In genomic region chr1:225999912-226000337, GRCh38 we compare ENCODE assay signal across 8 cellular contexts. TPM values are rescaled to one million over a fixed set of nuclear protein-coding genes. Genes with fewer than 3 reads are reported as not detected.
DNase-seq lines count a peak whose midpoint lies in the region; ATAC-seq and TF ChIP-seq lines count a peak whose summit lies in the region.

No MANE protein-coding gene starts in this region.

- no peaks in the 10 kb centered on the region for H3K27me3 Mint-ChIP-seq in activated CD8-positive, alpha-beta T cell treated with anti-CD3 and anti-CD28 coated beads, Interleukin-2, amount 10 ng/mL, durations not matched to agents 7 days and 5 days (ENCODE audit: low read depth)

- intact Hi-C loops in right cardiac atrium (cut with DNase I) = loop anchor here in 1 of 4 donors (5.0 kb wide), 1 partner anchor 62 kb away; the partner anchor contains the start of gene H3-3A

- DNase-seq in GM12864 (ENCODE audit: low read depth) (no peak), right cardiac atrium (no peak), mesenteric fat pad (ENCODE audit: low spot score) (no peak), GDM1 (lab: John Stamatoyannopoulos, UW) (no peak)
- DNase-seq in activated CD8-positive, alpha-beta T cell treated with anti-CD3 and anti-CD28 coated beads, Interleukin-2, amount 10 ng/mL, durations not matched to agents 7 days and 5 days = no peak
- DNase-seq in stimulated activated effector memory CD8-positive, alpha-beta T cell treated with anti-CD3 and anti-CD28 coated beads, Interleukin-12 subunit alpha, Interleukin-12 subunit beta, amount 100 ng/mL, for 72 hours (ENCODE audit: low spot score in 2 of 2) = no peak

- POLR2A ChIA-PET in activated CD8-positive, alpha-beta T cell treated with anti-CD3 and anti-CD28 coated beads, Interleukin-2, amount 10 ng/mL, durations not matched to agents 7 days and 5 days (lab: Charles Lee) = interaction anchor here (0.6 to 2.1 kb wide), 35 partner anchors 9 to 660 kb away, joined by 3 to 113 read pairs (median 4); partner anchors contain the start of genes ACBD3, H3-3A, LBR and PYCR2

- H3K9me3 ChIP-seq in HUES6 (ENCODE audit: control insufficient read depth, insufficient read depth, low read depth, low read length) (no peaks in the 10 kb centered on the region), right cardiac atrium (ENCODE audit: control insufficient read depth, low read length) (no peaks in the 10 kb centered on the region)

- no peaks in the 10 kb centered on the region for H3K27me3 ChIP-seq in HUES6 (ENCODE audit: control insufficient read depth, insufficient read depth, low read length)
- H3K27me3 ChIP-seq in right cardiac atrium (ENCODE audit: control insufficient read depth, insufficient read depth) = no peaks in the 10 kb centered on the region

- H3K27ac ChIP-seq in HUES6 (ENCODE audit: low read depth, low read length) = peak overlapping the region; percentile 91
- H3K27ac ChIP-seq in right cardiac atrium (ENCODE audit: low read length) = peak overlapping the region; percentile 82

- WGBS in right cardiac atrium = 9% methylated on average over 10 of the region's 10 CpGs

- peak overlapping the region; percentile 100 for H3K27ac Mint-ChIP-seq in activated CD8-positive, alpha-beta T cell treated with anti-CD3 and anti-CD28 coated beads, Interleukin-2, amount 10 ng/mL, durations not matched to agents 7 days and 5 days
- peak overlapping the region; percentile 99 for H3K27ac Mint-ChIP-seq in stimulated activated effector memory CD8-positive, alpha-beta T cell treated with anti-CD3 and anti-CD28 coated beads, Interleukin-12 subunit alpha, Interleukin-12 subunit beta, amount 100 ng/mL, for 72 hours

- H3K36me3 ChIP-seq in HUES6 (ENCODE audit: control insufficient read depth, insufficient read depth, low read length) = peaks cover 6% of the 10 kb centered on the region

- peaks cover 76% of the 10 kb centered on the region for H3K4me1 Mint-ChIP-seq in activated CD8-positive, alpha-beta T cell treated with anti-CD3 and anti-CD28 coated beads, Interleukin-2, amount 10 ng/mL, durations not matched to agents 7 days and 5 days (ENCODE audit: low read depth)
- peaks cover 60% of the 10 kb centered on the region for H3K4me1 Mint-ChIP-seq in stimulated activated effector memory CD8-positive, alpha-beta T cell treated with anti-CD3 and anti-CD28 coated beads, Interleukin-12 subunit alpha, Interleukin-12 subunit beta, amount 100 ng/mL, for 72 hours

- CTCF ChIA-PET in activated CD8-positive, alpha-beta T cell treated with anti-CD3 and anti-CD28 coated beads, Interleukin-2, amount 10 ng/mL, durations not matched to agents 7 days and 5 days (lab: Charles Lee) = interaction anchor here (0.6 to 3.5 kb wide), 11 partner anchors 9 to 1731 kb away, joined by 3 to 61 read pairs (median 4); partner anchors contain the start of gene H3-3A

- H3K9ac ChIP-seq in HUES6 (ENCODE audit: low read length) = peak overlapping the region; percentile 59

- peak; percentile 37 for ATAC-seq in GM21423 (IDR thresholded peaks at IDR 0.05; ENCODE audit: unreplicated experiment)
- peak; percentile 42 for ATAC-seq in activated CD8-positive, alpha-beta T cell treated with anti-CD3 and anti-CD28 coated beads, Interleukin-2, amount 10 ng/mL, durations not matched to agents 7 days and 5 days
- ATAC-seq in right cardiac atrium = peak; percentile 10 to 21
- ATAC-seq in stimulated activated effector memory CD8-positive, alpha-beta T cell treated with anti-CD3 and anti-CD28 coated beads, Interleukin-12 subunit alpha, Interleukin-12 subunit beta, amount 100 ng/mL, for 72 hours = peak; percentile 25

- H3K9me3 Mint-ChIP-seq in activated CD8-positive, alpha-beta T cell treated with anti-CD3 and anti-CD28 coated beads, Interleukin-2, amount 10 ng/mL, durations not matched to agents 7 days and 5 days (ENCODE audit: insufficient read depth) = no peaks in the 10 kb centered on the region
- no peaks in the 10 kb centered on the region for H3K9me3 Mint-ChIP-seq in stimulated activated effector memory CD8-positive, alpha-beta T cell treated with anti-CD3 and anti-CD28 coated beads, Interleukin-12 subunit alpha, Interleukin-12 subunit beta, amount 100 ng/mL, for 72 hours

- peaks cover 20% of the 10 kb centered on the region for H3K36me3 Mint-ChIP-seq in activated CD8-positive, alpha-beta T cell treated with anti-CD3 and anti-CD28 coated beads, Interleukin-2, amount 10 ng/mL, durations not matched to agents 7 days and 5 days (ENCODE audit: low read depth)
- peaks cover 50% of the 10 kb centered on the region for H3K36me3 Mint-ChIP-seq in stimulated activated effector memory CD8-positive, alpha-beta T cell treated with anti-CD3 and anti-CD28 coated beads, Interleukin-12 subunit alpha, Interleukin-12 subunit beta, amount 100 ng/mL, for 72 hours

- H3K4me3 ChIP-seq in GM12864 (ENCODE audit: low read depth, low read length) (peak overlapping the region; percentile 66), HUES6 (ENCODE audit: low read depth, low read length) (peak overlapping the region; percentile 51), right cardiac atrium (ENCODE audit: low read length) (peak overlapping the region; percentile 48)

- H3K4me3 Mint-ChIP-seq in activated CD8-positive, alpha-beta T cell treated with anti-CD3 and anti-CD28 coated beads, Interleukin-2, amount 10 ng/mL, durations not matched to agents 7 days and 5 days = peak overlapping the region; percentile 100
- peak overlapping the region; percentile 99 for H3K4me3 Mint-ChIP-seq in stimulated activated effector memory CD8-positive, alpha-beta T cell treated with anti-CD3 and anti-CD28 coated beads, Interleukin-12 subunit alpha, Interleukin-12 subunit beta, amount 100 ng/mL, for 72 hours

- no peak for TF ChIP-seq CTCF in GM12864 (IDR thresholded peaks at IDR 0.05; ENCODE audit: low read depth, low read length, missing control alignments)

- H3K4me1 ChIP-seq in HUES6 (ENCODE audit: control insufficient read depth, insufficient read depth, low read length) = peaks cover 21% of the 10 kb centered on the region
- peaks cover 2% of the 10 kb centered on the region for H3K4me1 ChIP-seq in right cardiac atrium (ENCODE audit: control insufficient read depth, insufficient read depth, low read length)

RNA-seq across cellular contexts. Expression of gene SDE2, which starts 0.8 kb away (rescaled TPM):
- total RNA-seq in activated CD8-positive, alpha-beta T cell treated with anti-CD3 and anti-CD28 coated beads, Interleukin-2, amount 10 ng/mL, durations not matched to agents 7 days and 5 days = 10 to 100 TPM; 15.4 to 16.9 TPM
- 10 to 100 TPM; 12.2 to 18.3 (median 12.7) TPM for total RNA-seq in right cardiac atrium
- 9.4 TPM for polyA plus RNA-seq in right cardiac atrium
- 20.1 TPM for total RNA-seq in mesenteric fat pad

RNA-seq across cellular contexts. Expression of gene LEFTY2, which starts 58.9 kb away (rescaled TPM):
- total RNA-seq in activated CD8-positive, alpha-beta T cell treated with anti-CD3 and anti-CD28 coated beads, Interleukin-2, amount 10 ng/mL, durations not matched to agents 7 days and 5 days = not detected
- total RNA-seq in right cardiac atrium (1 to 10 TPM in 3 of 4 donors, under 1 TPM in 1; 0.60 to 2.1 (median 1.1) TPM), mesenteric fat pad (2.2 TPM)
- polyA plus RNA-seq in right cardiac atrium = 0.59 TPM
